ENCODE assay signal across 14 cellular contexts in the genomic region with DNA sequence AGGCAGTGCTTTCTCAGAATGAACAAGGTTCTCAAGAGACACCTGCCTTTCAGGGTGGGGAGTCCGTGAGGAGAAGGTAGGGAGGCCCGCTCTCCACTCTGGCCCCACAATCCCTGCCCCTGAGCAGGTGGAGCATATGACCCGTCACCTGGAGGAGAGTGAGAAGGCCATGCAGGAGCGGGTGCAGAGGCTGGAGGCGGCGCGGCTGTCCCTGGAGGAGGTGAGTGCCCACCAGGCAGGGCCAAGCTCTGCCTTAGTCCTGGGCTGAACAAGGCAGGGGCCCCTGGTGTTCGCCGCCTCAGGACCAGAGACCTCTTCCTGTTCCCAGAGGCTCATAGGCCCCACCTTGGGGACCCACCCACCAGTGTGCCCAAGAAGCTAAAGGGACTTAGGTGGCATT. TPM values are rescaled to one million over a fixed set of nuclear protein-coding genes. Genes with fewer than 3 reads are reported as not detected.
DNase-seq lines count a peak whose midpoint lies in the region; ATAC-seq and TF ChIP-seq lines count a peak whose summit lies in the region.
"Had no signal": no experiment of that assay in that cellular context is flagged by ENCODE, and none has a peak within 500 bp of the region (broad histone marks: within the 10 kb centered on the region; RNA-seq: fewer than 3 reads in every experiment).

No MANE protein-coding gene starts in this region.

- H3K27me3 Mint-ChIP-seq in neural crest cell (ENCODE audit: low read depth), result peaks cover 3% of the 10 kb centered on the region

- peak overlapping the region; percentile 77 for H3K4me3 Mint-ChIP-seq in neural crest cell

- H3K4me1 Mint-ChIP-seq in neural crest cell, result peaks cover 7% of the 10 kb centered on the region

- DNase-seq in neural crest cell (ENCODE audit: low read depth, low spot score), result no peak
- no peak for DNase-seq in GF-D8 (lab: John Stamatoyannopoulos, UW)
- no peak for DNase-seq in omental fat pad (ENCODE audit: low spot score)
- DNase-seq: DMS79, MG63, NCI-H1092, NCI-H146, NCI-H2081 treated with DMSO at 0.1 percent for 48 hours, NCI-H524 had no signal

- TF ChIP-seq CTCF in C4-2B (conservative IDR thresholded peaks at IDR 0.05) (no peak), VCaP (conservative IDR thresholded peaks at IDR 0.05) (no peak), neural crest cell (conservative IDR thresholded peaks at IDR 0.05) (no peak), omental fat pad (IDR thresholded peaks at IDR 0.05) (no peak)

- ATAC-seq in GM18502 (IDR thresholded peaks at IDR 0.05; ENCODE audit: poor library complexity, unreplicated experiment) (no peak), omental fat pad (ENCODE audit: low FRiP score) (no peak)
- ATAC-seq: Panc1 had no signal

- no peaks in the 10 kb centered on the region for H3K9me3 Mint-ChIP-seq in neural crest cell

- no peaks in the 10 kb centered on the region for H3K36me3 Mint-ChIP-seq in neural crest cell (ENCODE audit: low read depth)

- H3K27ac ChIP-seq in C4-2B, result peak overlapping the region; percentile 97
- peak overlapping the region; percentile 98 for H3K27ac ChIP-seq in VCaP
- H3K27ac ChIP-seq: KMS-11 had no signal

- no peak overlapping the region for H3K27ac Mint-ChIP-seq in neural crest cell (ENCODE audit: unreplicated experiment)

RNA-seq across cellular contexts. Expression of gene RAC3, which starts 2.5 kb away (rescaled TPM):
- total RNA-seq in neural crest cell (73.6 and 75.0 TPM in 2 replicates), omental fat pad (10 to 100 TPM in 3 of 4 donors, 1 to 10 TPM in 1; 7.9 to 25.1 (median 12.0) TPM)

RNA-seq across cellular contexts. Expression of gene LRRC45, which starts 5.9 kb away (rescaled TPM):
- 55.7 and 63.5 TPM in 2 replicates for total RNA-seq in neural crest cell
- total RNA-seq in omental fat pad, result 10 to 100 TPM in 1 of 4 donors, 1 to 10 TPM in 3; 4.7 to 12.3 (median 5.6) TPM

RNA-seq across cellular contexts. Expression of gene CENPX, which starts 6.3 kb away (rescaled TPM):
- 129 and 135 TPM in 2 replicates for total RNA-seq in neural crest cell
- total RNA-seq in omental fat pad, result 10 to 100 TPM; 41.1 to 77.2 (median 59.8) TPM

RNA-seq across cellular contexts. Expression of gene DCXR, which starts 8.5 kb away (rescaled TPM):
- total RNA-seq in neural crest cell (198 and 199 TPM in 2 replicates), omental fat pad (100 to 1,000 TPM; 190 to 327 (median 225) TPM)

RNA-seq across cellular contexts. Expression of gene RFNG, which starts 22.6 kb away (rescaled TPM):
- total RNA-seq in neural crest cell (44.5 and 46.0 TPM in 2 replicates), omental fat pad (10 to 100 TPM; 20.2 to 51.3 (median 32.0) TPM)
